Comparison of ENCODE assay signal across 9 cellular contexts in genomic region chr6:157954150-157955117, GRCh38. TPM values are rescaled to one million over a fixed set of nuclear protein-coding genes. Genes with fewer than 3 reads are reported as not detected.
DNase-seq lines count a peak whose midpoint lies in the region; ATAC-seq and TF ChIP-seq lines count a peak whose summit lies in the region.
"Had no signal": no experiment of that assay in that cellular context is flagged by ENCODE, and none has a peak within 500 bp of the region (broad histone marks: within the 10 kb centered on the region; RNA-seq: fewer than 3 reads in every experiment).

No MANE protein-coding gene starts in this region.

- intact Hi-C loops in heart right ventricle (cut with DNase I) (no loop called here), posterior cingulate gyrus (cut with DNase I) (no loop called here)

- H3K27me3 ChIP-seq in heart right ventricle, result no peaks in the 10 kb centered on the region
- H3K27me3 ChIP-seq: adrenal gland had no signal

- WGBS in heart right ventricle, 2 donors, result 45 to 48% methylated on average over 34 of the region's 34 CpGs

- H3K9me3 ChIP-seq in heart right ventricle, result peaks cover 0 to 35% (median 19%) of the 10 kb centered on the region in 11 donors

- peak; percentile 17 for DNase-seq in HCEC 1CT
- peak; percentile 44 for DNase-seq in RPMI7951 (ENCODE audit: low read depth)
- no peak for DNase-seq in heart right ventricle
- DNase-seq in retinal pigment epithelial cell (ENCODE audit: low read depth), result peak; percentile 54
- DNase-seq in NCI-H187 treated with DMSO at 0.1 percent for 48 hours (lab: John Stamatoyannopoulos, UW), result no peak
- DNase-seq in inferior parietal cortex (ENCODE audit: extremely low spot score), result no peak
- DNase-seq in posterior cingulate gyrus, result no peak
- DNase-seq in activated CD4-positive, CD25-positive, alpha-beta regulatory T cell (lab: John Stamatoyannopoulos, UW), result no peak

- peaks cover 3 to 20% (median 9%) of the 10 kb centered on the region in 9 donors for H3K4me1 ChIP-seq in heart right ventricle
- H3K4me1 ChIP-seq: adrenal gland had no signal

- TF ChIP-seq CTCF in heart right ventricle (IDR thresholded peaks at IDR 0.05), result no peak
- TF ChIP-seq CTCF in retinal pigment epithelial cell (conservative IDR thresholded peaks at IDR 0.05; ENCODE audit: low read depth, low read length), result no peak

- H3K4me3 ChIP-seq in heart right ventricle, result peak overlapping the region in 9 of 10 donors; percentile 14 to 44 (median 37)
- H3K4me3 ChIP-seq in retinal pigment epithelial cell (ENCODE audit: low read length), result peak overlapping the region; percentile 8
- H3K4me3 ChIP-seq: adrenal gland had no signal

- H3K27ac ChIP-seq in heart right ventricle, result peak overlapping the region in 2 of 10 donors; percentile 39 to 61
- H3K27ac ChIP-seq: adrenal gland had no signal

- ATAC-seq in heart right ventricle, result peak in 7 of 8 donors; percentile 23 to 70 (median 44)

- H3K36me3 ChIP-seq in heart right ventricle, result no peaks in the 10 kb centered on the region
- H3K36me3 ChIP-seq: adrenal gland had no signal

RNA-seq across cellular contexts. Expression of gene SYNJ2, which starts 27.2 kb away (rescaled TPM):
- 47.8 and 50.3 TPM in 2 replicates for total RNA-seq in RPMI7951 (2014; rRNA removed; shearing (Covaris generic))
- total RNA-seq in heart right ventricle, result 10 to 100 TPM; 14.0 to 27.8 (median 19.6) TPM
- 10 to 100 TPM; 14.5 to 17.6 TPM for polyA plus RNA-seq in heart right ventricle

Comparison
In these comparisons a context has a peak if more than half of its experiments do, and no peak if none do; other contexts are left out.
1. DNase-seq: peak in HCEC 1CT (single experiment), RPMI7951 (single experiment) and retinal pigment epithelial cell (single experiment); none in heart right ventricle (0 of 2), NCI-H187 treated with DMSO at 0.1 percent for 48 hours (single experiment), inferior parietal cortex (single experiment), posterior cingulate gyrus (0 of 10) and activated CD4-positive, CD25-positive, alpha-beta regulatory T cell (0 of 4).